11 cellular contexts compared by ENCODE assay signal in the genomic region with DNA sequence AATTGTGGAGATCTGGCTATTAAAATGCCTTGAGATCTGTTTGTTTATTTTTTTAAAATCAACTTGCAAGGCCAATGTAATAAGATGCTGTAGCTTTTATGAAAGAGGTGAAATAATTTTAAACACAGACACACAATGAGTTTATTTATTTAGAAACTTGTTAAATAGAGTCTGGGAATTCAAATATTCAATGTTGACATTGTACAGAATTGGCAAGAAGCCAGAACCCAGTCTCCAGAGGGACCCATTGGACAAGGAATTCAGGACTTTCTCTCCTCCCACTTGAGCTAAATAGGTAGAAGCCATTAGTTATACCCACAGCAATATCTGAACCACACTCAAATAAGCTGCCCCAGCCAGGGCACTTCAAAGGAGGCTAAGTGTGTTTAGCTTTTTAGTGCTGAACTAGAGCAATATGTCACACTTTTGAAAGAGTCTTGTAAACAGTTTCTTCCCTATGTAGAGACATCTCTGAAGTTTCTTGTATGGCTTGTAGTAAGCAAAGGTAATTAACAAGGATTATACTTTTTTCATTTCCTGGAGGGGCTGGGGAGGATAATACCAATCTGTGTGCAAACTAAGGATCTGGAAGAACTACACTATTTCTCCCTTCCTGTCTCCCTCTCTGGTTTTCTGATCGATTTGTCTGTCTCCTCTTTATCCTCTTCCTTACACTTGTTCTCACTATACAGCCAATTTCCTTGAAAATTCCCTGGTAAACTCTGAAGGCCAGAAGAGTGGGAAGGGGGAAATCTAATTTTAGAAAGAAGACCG. TPM values are rescaled to one million over a fixed set of nuclear protein-coding genes. Genes with fewer than 3 reads are reported as not detected.
DNase-seq lines count a peak whose midpoint lies in the region; ATAC-seq lines count a peak whose summit lies in the region.
"Had no signal": no experiment of that assay in that cellular context is flagged by ENCODE, and none has a peak within 500 bp of the region (broad histone marks: within the 10 kb centered on the region; RNA-seq: fewer than 3 reads in every experiment).

No MANE protein-coding gene starts in this region.

- no peak overlapping the region for H3K27ac Mint-ChIP-seq in natural killer cell treated with Interleukin-12 subunit alpha and Interleukin-12 subunit beta and Interleukin-15 and Interleukin-18, amount 100 ng/mL, for 72 hours
- H3K27ac Mint-ChIP-seq: activated CD4-positive, alpha-beta memory T cell treated with anti-CD3 and anti-CD28 coated beads, Interleukin-2, amount 10 ng/mL, durations not matched to agents 7 days and 5 days; B cell had no signal

- no peak for ATAC-seq in natural killer cell treated with Interleukin-12 subunit alpha and Interleukin-12 subunit beta and Interleukin-15 and Interleukin-18, amount 100 ng/mL, for 72 hours
- ATAC-seq in HG03039 (IDR thresholded peaks at IDR 0.05; ENCODE audit: unreplicated experiment): no peak

- H3K4me1 Mint-ChIP-seq in natural killer cell treated with Interleukin-12 subunit alpha and Interleukin-12 subunit beta and Interleukin-15 and Interleukin-18, amount 100 ng/mL, for 72 hours (ENCODE audit: low read depth in 2 of 2): peaks cover 20 to 32% of the 10 kb centered on the region in 2 donors

- DNase-seq in COR-L47 (lab: John Stamatoyannopoulos, UW) (peak; percentile 91), KBM-7 (peak; percentile 4), NCI-H69 (lab: John Stamatoyannopoulos, UW) (peak; percentile 97), left kidney (ENCODE audit: low read depth, low spot score) (peak; percentile 55), HK-2 (ENCODE audit: unreplicated experiment) (no peak)
- no peak for DNase-seq in natural killer cell treated with Interleukin-12 subunit alpha and Interleukin-12 subunit beta and Interleukin-15 and Interleukin-18, amount 100 ng/mL, for 72 hours (ENCODE audit: low spot score)
- no peak for DNase-seq in activated CD4-positive, alpha-beta T cell treated with anti-CD3 and anti-CD28 coated beads, Interleukin-2, amount 50 U/mL, for 4 hours
- DNase-seq: activated CD4-positive, alpha-beta memory T cell treated with anti-CD3 and anti-CD28 coated beads, Interleukin-2, amount 10 ng/mL, durations not matched to agents 7 days and 5 days; erythroblast had no signal

- H3K27me3 Mint-ChIP-seq in natural killer cell treated with Interleukin-12 subunit alpha and Interleukin-12 subunit beta and Interleukin-15 and Interleukin-18, amount 100 ng/mL, for 72 hours: peaks cover 43 to 81% of the 10 kb centered on the region in 2 donors

- peaks cover 4% of the 10 kb centered on the region for H3K36me3 Mint-ChIP-seq in natural killer cell treated with Interleukin-12 subunit alpha and Interleukin-12 subunit beta and Interleukin-15 and Interleukin-18, amount 100 ng/mL, for 72 hours

- H3K4me3 Mint-ChIP-seq in natural killer cell treated with Interleukin-12 subunit alpha and Interleukin-12 subunit beta and Interleukin-15 and Interleukin-18, amount 100 ng/mL, for 72 hours: no peak overlapping the region
- H3K4me3 Mint-ChIP-seq: activated CD4-positive, alpha-beta memory T cell treated with anti-CD3 and anti-CD28 coated beads, Interleukin-2, amount 10 ng/mL, durations not matched to agents 7 days and 5 days had no signal

- no peaks in the 10 kb centered on the region for H3K9me3 Mint-ChIP-seq in natural killer cell treated with Interleukin-12 subunit alpha and Interleukin-12 subunit beta and Interleukin-15 and Interleukin-18, amount 100 ng/mL, for 72 hours
- H3K9me3 Mint-ChIP-seq: activated CD4-positive, alpha-beta memory T cell treated with anti-CD3 and anti-CD28 coated beads, Interleukin-2, amount 10 ng/mL, durations not matched to agents 7 days and 5 days had no signal

- in situ Hi-C loops in KBM-7 (cut with MboI; ENCODE audit: low pct_unique_long_range_greater_than_20kb, low sequenced_read_pairs): loop anchor here (25.0 kb wide), 1 partner anchor 520 kb away; no protein-coding TSS in a partner anchor

RNA-seq across cellular contexts. Expression of gene MECOM, which starts 6.0 kb away (rescaled TPM):
- total RNA-seq in natural killer cell treated with Interleukin-12 subunit alpha and Interleukin-12 subunit beta and Interleukin-15 and Interleukin-18, amount 100 ng/mL, for 72 hours: not detected
- total RNA-seq: activated CD4-positive, alpha-beta memory T cell treated with anti-CD3 and anti-CD28 coated beads, Interleukin-2, amount 10 ng/mL, durations not matched to agents 7 days and 5 days had no signal

Comparison
In these comparisons a context has a peak if more than half of its experiments do, and no peak if none do; other contexts are left out.
1. DNase-seq: peak in COR-L47 (single experiment), KBM-7 (single experiment), NCI-H69 (single experiment) and left kidney (single experiment); none in natural killer cell treated with Interleukin-12 subunit alpha and Interleukin-12 subunit beta and Interleukin-15 and Interleukin-18, amount 100 ng/mL, for 72 hours (single experiment), activated CD4-positive, alpha-beta T cell treated with anti-CD3 and anti-CD28 coated beads, Interleukin-2, amount 50 U/mL, for 4 hours (0 of 2) and HK-2 (single experiment).